In the genomic region with DNA sequence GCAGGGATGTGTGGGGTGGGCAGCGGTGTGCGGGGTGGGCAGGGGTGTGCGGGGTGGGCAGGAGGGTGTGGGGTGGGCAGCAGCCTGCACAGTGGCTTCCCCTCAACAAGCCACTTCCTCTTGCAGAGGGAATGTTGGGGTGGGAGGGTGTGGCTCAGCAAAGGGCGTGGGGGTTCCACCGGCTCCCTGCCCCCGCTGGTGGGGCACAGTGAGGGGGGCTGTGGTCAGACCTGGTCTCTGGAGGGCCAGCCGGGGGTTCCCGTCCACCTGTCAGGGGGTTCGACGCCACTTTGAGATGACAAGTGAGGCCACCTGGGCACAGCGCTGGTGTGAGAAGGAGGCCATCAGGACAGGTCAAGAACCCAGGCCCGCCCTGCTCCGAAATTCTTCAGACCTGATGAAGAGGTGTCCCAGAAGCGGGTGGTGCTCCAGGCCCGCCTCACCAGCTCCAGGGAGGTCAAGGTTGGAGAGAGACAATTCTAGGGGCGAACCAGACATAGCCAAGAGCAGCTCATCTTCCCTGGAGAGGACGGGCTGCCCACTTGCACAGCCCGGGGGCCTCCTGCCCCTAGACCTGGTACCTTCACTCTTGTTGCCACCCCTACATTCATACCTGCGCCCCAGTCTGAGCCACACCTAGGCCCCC, we compare ENCODE assay signal across 2 cellular contexts.
TF ChIP-seq lines count a peak whose summit lies in the region.

No MANE protein-coding gene starts in this region.

TF ChIP-seq in GM12878, 131 proteins besides CTCF, POLR2A, EP300 and RAD21:
- no peak for TF ChIP-seq ZNF384 (IDR thresholded peaks at IDR 0.05; ENCODE audit: borderline replicate concordance, low read depth, low read length)
- TF ChIP-seq SPI1 (IDR thresholded peaks at IDR 0.05; ENCODE audit: borderline replicate concordance, insufficient read depth, low read depth, low read length) = peak; percentile 30; the same call in 1 of the 2 replicates
- TF ChIP-seq, protein P1, sequence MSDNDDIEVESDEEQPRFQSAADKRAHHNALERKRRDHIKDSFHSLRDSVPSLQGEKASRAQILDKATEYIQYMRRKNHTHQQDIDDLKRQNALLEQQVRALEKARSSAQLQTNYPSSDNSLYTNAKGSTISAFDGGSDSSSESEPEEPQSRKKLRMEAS (IDR thresholded peaks at IDR 0.05; ENCODE audit: low read depth, low read length) = no peak

TF ChIP-seq in HEK293T, 16 proteins besides CTCF, POLR2A, EP300 and RAD21:
- TF ChIP-seq SP1 (IDR thresholded peaks at IDR 0.05) (no peak), HDGF (IDR thresholded peaks at IDR 0.05; ENCODE audit: borderline replicate concordance) (no peak), ELF4 (IDR thresholded peaks at IDR 0.05) (no peak), LEF1 (IDR thresholded peaks at IDR 0.05; ENCODE audit: borderline replicate concordance) (no peak), SUZ12 (IDR thresholded peaks at IDR 0.05) (no peak), CTBP1 (IDR thresholded peaks at IDR 0.05; ENCODE audit: borderline replicate concordance) (no peak), ZNF384 (IDR thresholded peaks at IDR 0.05) (no peak), ARNT (IDR thresholded peaks at IDR 0.05) (no peak), NFRKB (IDR thresholded peaks at IDR 0.05) (no peak)
